In genomic region chr7:27605689-27606269, GRCh38 we compare ENCODE assay signal across 8 cellular contexts. TPM values are rescaled to one million over a fixed set of nuclear protein-coding genes. Genes with fewer than 3 reads are reported as not detected.
A peak's percentile ranks its signal among the peaks of the same experiment; 100 is the strongest.
DNase-seq lines count a peak whose midpoint lies in the region; ATAC-seq and TF ChIP-seq lines count a peak whose summit lies in the region.

No MANE protein-coding gene starts in this region.

- H3K27me3 Mint-ChIP-seq in glutamatergic neuron (ENCODE audit: unreplicated experiment): no peaks in the 10 kb centered on the region

- H3K9me3 Mint-ChIP-seq in glutamatergic neuron (ENCODE audit: unreplicated experiment): no peaks in the 10 kb centered on the region

- H3K4me3 Mint-ChIP-seq in glutamatergic neuron (ENCODE audit: unreplicated experiment): no peak overlapping the region

- CTCF ChIA-PET in RWPE1 (lab: Yijun Ruan, JAX): interaction anchor here (0.6 to 2.0 kb wide), 11 partner anchors 11 to 661 kb away, joined by 3 to 10 read pairs (median 5); no protein-coding TSS in a partner anchor

- no peak overlapping the region for H3K27ac Mint-ChIP-seq in glutamatergic neuron (ENCODE audit: unreplicated experiment)

- peak; percentile 39 for TF ChIP-seq CTCF in GM13977 (IDR thresholded peaks at IDR 0.05; ENCODE audit: extremely low read depth, insufficient read depth, missing control alignments)
- TF ChIP-seq CTCF in RWPE1 (conservative IDR thresholded peaks at IDR 0.05; ENCODE audit: low read depth): peak; percentile 85
- TF ChIP-seq CTCF in glutamatergic neuron (IDR thresholded peaks at IDR 0.05; ENCODE audit: partially characterized antibody, unreplicated experiment): peak; percentile 46

- no peak overlapping the region for H3K27ac ChIP-seq in RWPE1

- in situ Hi-C loops in GM13977 (cut with MboI; ENCODE audit: low pct_unique_long_range_greater_than_20kb, low sequenced_read_pairs, unreplicated experiment): no loop called here

- no peak for TF ChIP-seq POLR2A in GM18505 (IDR thresholded peaks at IDR 0.05; ENCODE audit: borderline replicate concordance, extremely low read depth, insufficient read depth, insufficient read length)

- peaks cover 11% of the 10 kb centered on the region for H3K4me1 Mint-ChIP-seq in glutamatergic neuron (ENCODE audit: low read depth, unreplicated experiment)

- DNase-seq in A172 (ENCODE audit: low spot score): peak; percentile 72
- DNase-seq in GM13977 (ENCODE audit: low spot score): no peak
- peak; percentile 36 for DNase-seq in RWPE1 (ENCODE audit: low spot score)
- DNase-seq in glutamatergic neuron: no peak
- no peak for DNase-seq in NCI-H1436 (lab: John Stamatoyannopoulos, UW)

- H3K36me3 Mint-ChIP-seq in glutamatergic neuron (ENCODE audit: unreplicated experiment): no peaks in the 10 kb centered on the region

- POLR2A ChIA-PET in RWPE1 (lab: Yijun Ruan, JAX; ENCODE audit: low non-redundant PET): no interaction called here

- no peak for ATAC-seq in HG02885 (IDR thresholded peaks at IDR 0.05; ENCODE audit: poor library complexity, unreplicated experiment)
- no peak for ATAC-seq in HG03097 (IDR thresholded peaks at IDR 0.05; ENCODE audit: low FRiP score, unreplicated experiment)
- no peak for ATAC-seq in GM18505 (IDR thresholded peaks at IDR 0.05; ENCODE audit: unreplicated experiment)

RNA-seq across cellular contexts. Expression of gene HIBADH, which starts 56.9 kb away (rescaled TPM):
- total RNA-seq in A172 (2014; rRNA removed; shearing (Covaris generic)): 120 and 123 TPM in 2 replicates
- 10.3 TPM for total RNA-seq in glutamatergic neuron (ENCODE audit: unreplicated experiment)

Comparison
In these comparisons a context has a peak if more than half of its experiments do, and no peak if none do; other contexts are left out.
1. DNase-seq: peak in A172 (single experiment) and RWPE1 (single experiment); none in GM13977 (single experiment), glutamatergic neuron (single experiment) and NCI-H1436 (single experiment).
2. RNA of gene HIBADH, which starts 56.9 kb away (total RNA-seq): 120 to 123 TPM in A172; 10.3 TPM in glutamatergic neuron (single experiment); every median in the first group is over 10 times any median in the second.
3. Peak in every context shown above with its lines, with median percentiles within 50 percentile points of each other: CTCF ChIP-seq.